8 cellular contexts compared by ENCODE assay signal in genomic region chr12:53361638-53362037, GRCh38. TPM values are rescaled to one million over a fixed set of nuclear protein-coding genes. Genes with fewer than 3 reads are reported as not detected.
"Had no signal": no experiment of that assay in that cellular context is flagged by ENCODE, and none has a peak within 500 bp of the region (broad histone marks: within the 10 kb centered on the region; RNA-seq: fewer than 3 reads in every experiment).

No MANE protein-coding gene starts in this region.

RNA-seq across cellular contexts. Expression of gene SP7, which starts 25.5 kb away (rescaled TPM):
- polyA plus RNA-seq: neural cell, pancreas, psoas muscle, right cardiac atrium, sigmoid colon, small intestine, smooth muscle cell, spleen had no signal
